ENCODE assay signal across 1 cellular context in genomic region chr18:63162271-63163014, GRCh38.
TF ChIP-seq lines count a peak whose summit lies in the region.

No MANE protein-coding gene starts in this region.

TF ChIP-seq in HepG2, 621 proteins besides CTCF, POLR2A, EP300 and RAD21 (continued from another document):
- TF ChIP-seq, protein P1, sequence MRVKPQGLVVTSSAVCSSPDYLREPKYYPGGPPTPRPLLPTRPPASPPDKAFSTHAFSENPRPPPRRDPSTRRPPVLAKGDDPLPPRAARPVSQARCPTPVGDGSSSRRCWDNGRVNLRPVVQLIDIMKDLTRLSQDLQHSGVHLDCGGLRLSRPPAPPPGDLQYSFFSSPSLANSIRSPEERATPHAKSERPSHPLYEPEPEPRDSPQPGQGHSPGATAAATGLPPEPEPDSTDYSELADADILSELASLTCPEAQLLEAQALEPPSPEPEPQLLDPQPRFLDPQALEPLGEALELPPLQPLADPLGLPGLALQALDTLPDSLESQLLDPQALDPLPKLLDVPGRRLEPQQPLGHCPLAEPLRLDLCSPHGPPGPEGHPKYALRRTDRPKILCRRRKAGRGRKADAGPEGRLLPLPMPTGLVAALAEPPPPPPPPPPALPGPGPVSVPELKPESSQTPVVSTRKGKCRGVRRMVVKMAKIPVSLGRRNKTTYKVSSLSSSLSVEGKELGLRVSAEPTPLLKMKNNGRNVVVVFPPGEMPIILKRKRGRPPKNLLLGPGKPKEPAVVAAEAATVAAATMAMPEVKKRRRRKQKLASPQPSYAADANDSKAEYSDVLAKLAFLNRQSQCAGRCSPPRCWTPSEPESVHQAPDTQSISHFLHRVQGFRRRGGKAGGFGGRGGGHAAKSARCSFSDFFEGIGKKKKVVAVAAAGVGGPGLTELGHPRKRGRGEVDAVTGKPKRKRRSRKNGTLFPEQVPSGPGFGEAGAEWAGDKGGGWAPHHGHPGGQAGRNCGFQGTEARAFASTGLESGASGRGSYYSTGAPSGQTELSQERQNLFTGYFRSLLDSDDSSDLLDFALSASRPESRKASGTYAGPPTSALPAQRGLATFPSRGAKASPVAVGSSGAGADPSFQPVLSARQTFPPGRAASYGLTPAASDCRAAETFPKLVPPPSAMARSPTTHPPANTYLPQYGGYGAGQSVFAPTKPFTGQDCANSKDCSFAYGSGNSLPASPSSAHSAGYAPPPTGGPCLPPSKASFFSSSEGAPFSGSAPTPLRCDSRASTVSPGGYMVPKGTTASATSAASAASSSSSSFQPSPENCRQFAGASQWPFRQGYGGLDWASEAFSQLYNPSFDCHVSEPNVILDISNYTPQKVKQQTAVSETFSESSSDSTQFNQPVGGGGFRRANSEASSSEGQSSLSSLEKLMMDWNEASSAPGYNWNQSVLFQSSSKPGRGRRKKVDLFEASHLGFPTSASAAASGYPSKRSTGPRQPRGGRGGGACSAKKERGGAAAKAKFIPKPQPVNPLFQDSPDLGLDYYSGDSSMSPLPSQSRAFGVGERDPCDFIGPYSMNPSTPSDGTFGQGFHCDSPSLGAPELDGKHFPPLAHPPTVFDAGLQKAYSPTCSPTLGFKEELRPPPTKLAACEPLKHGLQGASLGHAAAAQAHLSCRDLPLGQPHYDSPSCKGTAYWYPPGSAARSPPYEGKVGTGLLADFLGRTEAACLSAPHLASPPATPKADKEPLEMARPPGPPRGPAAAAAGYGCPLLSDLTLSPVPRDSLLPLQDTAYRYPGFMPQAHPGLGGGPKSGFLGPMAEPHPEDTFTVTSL (CRISPR knock-in tag; IDR thresholded peaks at IDR 0.05; ENCODE audit: borderline replicate concordance): no peak
